Comparison of ENCODE assay signal across 9 cellular contexts in the genomic region with DNA sequence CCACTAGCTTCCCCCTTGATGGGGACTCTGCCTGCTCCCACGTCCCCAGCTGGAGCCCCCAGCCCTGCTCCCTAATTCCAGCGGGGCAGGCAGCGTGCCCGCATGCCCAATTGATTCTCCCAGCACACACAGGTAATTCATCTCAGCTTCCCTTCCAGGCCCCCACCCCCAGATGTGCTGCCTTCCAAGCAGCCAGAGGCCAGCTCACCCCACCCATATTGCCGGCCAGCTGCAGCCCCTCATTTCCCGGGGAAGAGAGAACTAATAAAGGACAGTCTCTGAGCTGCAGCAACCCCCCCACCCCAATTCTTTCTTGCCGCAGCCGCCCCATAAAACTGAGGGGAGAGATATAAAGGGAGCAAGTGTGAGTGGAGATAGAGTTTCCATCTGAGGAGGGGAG.
"Had no signal": no experiment of that assay in that cellular context is flagged by ENCODE, and none has a peak within 500 bp of the region (broad histone marks: within the 10 kb centered on the region; RNA-seq: fewer than 3 reads in every experiment).

No MANE protein-coding gene starts in this region.

- H3K9ac ChIP-seq: GM23248 had no signal

- H3K4me3 Mint-ChIP-seq: HFFc6, IgD-negative memory B cell had no signal

- FAIRE-seq: HepG2 had no signal

- H3K4me3 ChIP-seq: GM23248, HAP-1 had no signal

- H2AFZ ChIP-seq: GM23248 had no signal

- H3K27ac ChIP-seq: GM23248, HL-60 had no signal

- H3K27ac Mint-ChIP-seq: HFFc6, IgD-negative memory B cell had no signal

- H3K9me3 ChIP-seq: HAP-1 had no signal

- H3K36me3 ChIP-seq: HAP-1 had no signal

- H3K4me1 Mint-ChIP-seq: IgD-negative memory B cell had no signal

- DNase-seq: GM23248, GOT3, H7, HFFc6, KBM-7 had no signal

- H3K9me3 Mint-ChIP-seq: HFFc6, IgD-negative memory B cell had no signal
